In the genomic region with DNA sequence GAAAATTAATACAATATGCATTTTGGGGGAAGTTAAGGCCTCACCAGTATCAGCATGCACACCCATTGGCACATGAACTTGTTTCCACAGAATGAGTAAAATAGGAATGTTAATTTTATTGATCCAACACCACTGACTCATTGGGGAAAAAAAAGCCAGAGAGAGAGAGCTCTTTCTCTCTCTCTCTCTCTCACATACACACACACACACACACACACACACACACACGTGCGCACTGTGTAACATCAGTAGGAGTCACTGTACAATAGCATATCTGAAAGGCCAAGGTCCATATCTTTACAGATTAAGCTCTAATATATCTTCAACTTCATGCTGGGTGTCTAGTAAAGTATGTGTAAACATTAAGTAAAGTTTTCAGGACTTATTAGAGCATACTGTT, we compare ENCODE assay signal across 7 cellular contexts. TPM values are rescaled to one million over a fixed set of nuclear protein-coding genes. Genes with fewer than 3 reads are reported as not detected.
DNase-seq lines count a peak whose midpoint lies in the region; TF ChIP-seq lines count a peak whose summit lies in the region.
"Not testable (repeated sequence)": the region's sequence is repeated elsewhere in the genome, so short reads cannot be mapped to it uniquely, and the experiment has no call there.

No MANE protein-coding gene starts in this region.

- not testable (repeated sequence) for H3K9me2 ChIP-seq in GM23248 (ENCODE audit: insufficient read depth); hepatocyte (replicated peaks; ENCODE audit: insufficient read depth)

- H3K27me3 Mint-ChIP-seq in Calu3 (ENCODE audit: unreplicated experiment); progenitor cell of endocrine pancreas: not testable (repeated sequence)

- not testable (repeated sequence) for H3K79me2 ChIP-seq in GM23248 (ENCODE audit: insufficient read depth); hepatocyte

- peaks cover 34% of the 10 kb centered on the region for H3K4me1 ChIP-seq in GM23248 (ENCODE audit: insufficient read depth)
- not testable (repeated sequence) for H3K4me1 ChIP-seq in hepatocyte (ENCODE audit: insufficient read depth)

- H3K36me3 Mint-ChIP-seq in Calu3 (ENCODE audit: insufficient read depth, unreplicated experiment); progenitor cell of endocrine pancreas (ENCODE audit: insufficient read depth): not testable (repeated sequence)

- TF ChIP-seq CTCF in Calu3 (IDR thresholded peaks at IDR 0.05; ENCODE audit: unreplicated experiment); astrocyte of the spinal cord (IDR thresholded peaks at IDR 0.05; ENCODE audit: low read depth, low read length); epithelial cell of proximal tubule (conservative IDR thresholded peaks at IDR 0.05; ENCODE audit: low read depth, low read length); hepatocyte (IDR thresholded peaks at IDR 0.05; ENCODE audit: poor library complexity); progenitor cell of endocrine pancreas (IDR thresholded peaks at IDR 0.05; ENCODE audit: unreplicated experiment): not testable (repeated sequence)

- CTCF ChIA-PET in Calu3 (lab: Charles Lee) = not testable (repeated sequence)

- peak; percentile 47 for DNase-seq in Calu3
- peak; percentile 82 for DNase-seq in GM23248
- DNase-seq in M059J (ENCODE audit: low read depth) = peak; percentile 38
- peak; percentile 36 for DNase-seq in astrocyte of the spinal cord (ENCODE audit: low read depth, low spot score)
- peak; percentile 9 for DNase-seq in epithelial cell of proximal tubule (ENCODE audit: low read depth)
- peak; percentile 50 for DNase-seq in hepatocyte (ENCODE audit: low spot score)
- not testable (repeated sequence) for DNase-seq in progenitor cell of endocrine pancreas (ENCODE audit: low spot score, unreplicated experiment)

- not testable (repeated sequence) for H3K36me3 ChIP-seq in GM23248 (ENCODE audit: low read depth); hepatocyte (replicated peaks; ENCODE audit: insufficient read depth, low read depth)

- not testable (repeated sequence) for BruUV-seq in Calu3 (replicated peaks; lab: Mats Ljungman, UMichigan)

- in situ Hi-C loops in GM23248 (cut with MboI); astrocyte of the spinal cord (cut with HindIII; ENCODE audit: low sequenced_read_pairs): not testable (repeated sequence)

- not testable (repeated sequence) for H3K9me3 ChIP-seq in GM23248 (ENCODE audit: low read depth); hepatocyte (ENCODE audit: low read depth)

- H3K27ac Mint-ChIP-seq in Calu3 (ENCODE audit: unreplicated experiment) (peak overlapping the region; percentile 55), progenitor cell of endocrine pancreas (peak overlapping the region; percentile 81)

- intact Hi-C loops in Calu3 (cut with micrococcal nuclease; ENCODE audit: unreplicated experiment) = loop anchor here (10.0 kb wide), 1 partner anchor 177 kb away; no protein-coding TSS in a partner anchor

- peaks cover 13% of the 10 kb centered on the region for H3F3A ChIP-seq in GM23248 (ENCODE audit: insufficient read depth)

- H3K4me1 Mint-ChIP-seq in Calu3 (ENCODE audit: low read depth, unreplicated experiment) = peaks cover 25% of the 10 kb centered on the region
- peaks cover 13% of the 10 kb centered on the region for H3K4me1 Mint-ChIP-seq in progenitor cell of endocrine pancreas (ENCODE audit: low read depth)

- H3K9me3 Mint-ChIP-seq in Calu3 (ENCODE audit: low read depth, unreplicated experiment); progenitor cell of endocrine pancreas (ENCODE audit: low read depth): not testable (repeated sequence)

- not testable (repeated sequence) for H4K20me1 ChIP-seq in GM23248 (ENCODE audit: insufficient read depth); hepatocyte (ENCODE audit: insufficient read depth, poor library complexity, severe bottlenecking)

- H3K27me3 ChIP-seq in GM23248 (replicated peaks; ENCODE audit: insufficient read depth); hepatocyte: not testable (repeated sequence)

- H3K4me3 Mint-ChIP-seq in Calu3 (ENCODE audit: low read depth, unreplicated experiment) = peak overlapping the region; percentile 27
- H3K4me3 Mint-ChIP-seq in progenitor cell of endocrine pancreas (ENCODE audit: low read depth) = not testable (repeated sequence)

- not testable (repeated sequence) for H3K9ac ChIP-seq in GM23248

- H3K4me2 ChIP-seq in GM23248 (ENCODE audit: unreplicated experiment) = peak overlapping the region; percentile 30
- not testable (repeated sequence) for H3K4me2 ChIP-seq in hepatocyte

- not testable (repeated sequence) for H3K4me3 ChIP-seq in GM23248; astrocyte of the spinal cord (ENCODE audit: low read depth, low read length); epithelial cell of proximal tubule (ENCODE audit: low read depth, low read length); hepatocyte

- 15 to 21% methylated on average over 2 of the region's 2 CpGs for WGBS in GM23248 (ENCODE audit: low coverage in 1 of 2, low lambda C conversion rate in 2 of 2, missing lambda C conversion rate in 2 of 2), 2 experiments
- WGBS in hepatocyte (ENCODE audit: low lambda C conversion rate, missing lambda C conversion rate) = no CpG with 5 or more reads among the region's 2 CpGs

- not testable (repeated sequence) for H2AFZ ChIP-seq in GM23248, hepatocyte

- not testable (repeated sequence) for H3K27ac ChIP-seq in GM23248
- peak overlapping the region; percentile 65 for H3K27ac ChIP-seq in hepatocyte

RNA-seq across cellular contexts. Expression of gene PPP1R12A, which starts 43.0 kb away (rescaled TPM):
- total RNA-seq in Calu3 (2022) = 86.7 and 97.4 TPM in 2 replicates
- 88.8 and 91.1 TPM in 2 replicates for total RNA-seq in GM23248 (2014; rRNA removed; shearing (Covaris generic))
- polyA plus RNA-seq in GM23248 (2016; fragmentation: Nextera tagmentation; extraction: Ambion mirVana) = 129 and 144 TPM in 2 replicates
- total RNA-seq in M059J (2014; rRNA removed; shearing (Covaris generic)) = 40.7 and 68.5 TPM in 2 replicates
- total RNA-seq in epithelial cell of proximal tubule = 35.5 and 66.0 TPM in 2 replicates
- total RNA-seq in hepatocyte = 59.9 and 71.7 TPM in 2 replicates
- 74.0 and 84.6 TPM in 2 replicates for polyA plus RNA-seq in hepatocyte
- 73.2 and 82.9 TPM in 2 replicates for total RNA-seq in progenitor cell of endocrine pancreas
